ENCODE assay signal across 34 cellular contexts in the genomic region with DNA sequence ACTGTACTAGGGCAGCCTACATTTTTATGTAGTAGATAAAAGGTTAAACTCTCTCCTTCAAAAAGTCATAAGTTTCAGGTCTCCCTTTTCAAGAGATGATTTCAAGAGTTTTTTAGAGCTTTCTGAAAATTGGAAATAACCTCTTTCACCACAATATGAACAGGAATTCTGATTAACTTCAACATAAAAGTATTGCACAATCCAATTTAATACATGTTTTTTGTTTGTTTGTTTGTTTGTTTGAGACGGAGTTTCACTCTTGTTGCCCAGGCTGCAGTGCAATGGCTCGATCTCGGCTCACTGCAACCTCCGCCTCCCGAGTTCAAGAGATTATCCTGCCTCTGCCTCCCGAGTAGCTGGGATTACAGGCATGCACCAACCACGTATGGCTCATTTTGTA.
"Had no signal": no experiment of that assay in that cellular context is flagged by ENCODE, and none has a peak within 500 bp of the region (broad histone marks: within the 10 kb centered on the region; RNA-seq: fewer than 3 reads in every experiment).

No MANE protein-coding gene starts in this region.

- H3K27me3 ChIP-seq: adrenal gland, ascending aorta, body of pancreas, brain microvascular endothelial cell, breast epithelium, cardiac muscle cell had no signal

- H3K4me3 ChIP-seq: adrenal gland, ascending aorta, body of pancreas, breast epithelium, cardiac muscle cell had no signal

- ATAC-seq: activated naive CD4-positive, alpha-beta T cell treated with anti-CD3 and anti-CD28 coated beads, Interleukin-2, amount 50 U/mL, for 72 hours; activated naive CD8-positive, alpha-beta T cell treated with anti-CD3 and anti-CD28 coated beads, Interleukin-2, amount 50 U/mL, for 24 hours; activated T-cell treated with anti-CD3 and anti-CD28 coated beads, Interleukin-2, amount 50 U/mL, for 4 hours; activated T-cell treated with anti-CD3 and anti-CD28 coated beads, Interleukin-2, amount 50 U/mL, for 72 hours; activated T-helper 17 cell treated with anti-CD3 and anti-CD28 coated beads, Interleukin-2, amount 50 U/mL, for 72 hours; body of pancreas had no signal

- DNase-seq: activated effector memory CD4-positive, alpha-beta T cell treated with anti-CD3 and anti-CD28 coated beads, Interleukin-2, amount 50 U/mL, for 16 hours; activated effector memory CD4-positive, alpha-beta T cell treated with Interleukin-2 at 50 U/mL for 16 hours; activated gamma-delta T cell; activated gamma-delta T cell treated with Interleukin-2 at 50 U/mL for 16 hours; activated naive CD4-positive, alpha-beta T cell; activated naive CD4-positive, alpha-beta T cell treated with anti-CD3 and anti-CD28 coated beads for 36 hours; activated naive CD4-positive, alpha-beta T cell treated with anti-CD3 and anti-CD28 coated beads, Interleukin-2, amount 10 ng/mL, durations not matched to agents 7 days and 5 days; activated naive CD4-positive, alpha-beta T cell treated with anti-CD3 and anti-CD28 coated beads, Interleukin-2, amount 50 U/mL, for 16 hours; activated naive CD4-positive, alpha-beta T cell treated with Interleukin-2 at 50 U/mL for 16 hours; activated naive CD8-positive, alpha-beta T cell treated with anti-CD3 and anti-CD28 coated beads for 36 hours; activated naive CD8-positive, alpha-beta T cell treated with anti-CD3 and anti-CD28 coated beads, Interleukin-2, amount 10 ng/mL, durations not matched to agents 7 days and 5 days; activated naive CD8-positive, alpha-beta T cell treated with anti-CD3 and anti-CD28 coated beads, Interleukin-2, amount 50 U/mL, for 24 hours; activated T-cell treated with anti-CD3 and anti-CD28 coated beads, Interleukin-2, amount 50 U/mL, for 1 hour; activated T-cell treated with anti-CD3 and anti-CD28 coated beads, Interleukin-2, amount 50 U/mL, for 24 hours; activated T-cell treated with anti-CD3 and anti-CD28 coated beads, Interleukin-2, amount 50 U/mL, for 4 hours; activated T-cell treated with anti-CD3 and anti-CD28 coated beads, Interleukin-2, amount 50 U/mL, for 48 hours; activated T-cell treated with anti-CD3 and anti-CD28 coated beads, Interleukin-2, amount 50 U/mL, for 72 hours; adrenal gland; amniotic stem cell; amygdala; anterior cingulate cortex; aorta; body of pancreas; brain microvascular endothelial cell; caudate nucleus; central memory CD4-positive, alpha-beta T cell; cerebellar nuclear complex had no signal

- H3K27ac ChIP-seq: adrenal gland, ascending aorta, body of pancreas, brain microvascular endothelial cell, breast epithelium, cardiac muscle cell had no signal

- H3K4me1 ChIP-seq: adrenal gland, ascending aorta, body of pancreas, breast epithelium had no signal

- H3K9me3 ChIP-seq: adrenal gland, ascending aorta, body of pancreas, breast epithelium had no signal

- H3K36me3 ChIP-seq: adrenal gland, ascending aorta, brain microvascular endothelial cell, cardiac muscle cell had no signal

- FAIRE-seq: astrocyte, bronchial epithelial cell had no signal
